ENCODE assay signal across 8 cellular contexts in genomic region chr11:83033972-83034672, GRCh38. TPM values are rescaled to one million over a fixed set of nuclear protein-coding genes. Genes with fewer than 3 reads are reported as not detected.
A peak's percentile ranks its signal among the peaks of the same experiment; 100 is the strongest.
DNase-seq lines count a peak whose midpoint lies in the region; ATAC-seq and FAIRE-seq lines count a peak whose summit lies in the region.

No MANE protein-coding gene starts in this region.

- FAIRE-seq in HTR-8/SVneo (lab: Jason Lieb, UNC): no peak

- H3K27ac Mint-ChIP-seq in stimulated activated naive B cell treated with anti-CD40 and anti-IgM and Interleukin-4, amounts not matched to agents 10 μg/mL and 1 μg/mL and 100 μg/mL, for 72 hours: peak overlapping the region; percentile 53

- no peak overlapping the region for H3K4me3 ChIP-seq in iPS-15b (ENCODE audit: low read depth, low read length)

- peaks cover 42 to 71% of the 10 kb centered on the region in 2 donors for H3K4me1 Mint-ChIP-seq in stimulated activated naive B cell treated with anti-CD40 and anti-IgM and Interleukin-4, amounts not matched to agents 10 μg/mL and 1 μg/mL and 100 μg/mL, for 72 hours

- H3K4me3 Mint-ChIP-seq in stimulated activated naive B cell treated with anti-CD40 and anti-IgM and Interleukin-4, amounts not matched to agents 10 μg/mL and 1 μg/mL and 100 μg/mL, for 72 hours: peak overlapping the region; percentile 36 to 61

- peak overlapping the region; percentile 93 for H3K27ac ChIP-seq in angular gyrus (ENCODE audit: low read depth, low read length)

- H3K9ac ChIP-seq in iPS-15b (ENCODE audit: low read depth, low read length): peak overlapping the region; percentile 68

- H3K9me3 Mint-ChIP-seq in stimulated activated naive B cell treated with anti-CD40 and anti-IgM and Interleukin-4, amounts not matched to agents 10 μg/mL and 1 μg/mL and 100 μg/mL, for 72 hours: no peaks in the 10 kb centered on the region

- no peaks in the 10 kb centered on the region for H3K9me3 ChIP-seq in iPS-15b (ENCODE audit: control insufficient read depth, insufficient read depth, low read length)

- no peaks in the 10 kb centered on the region for H3K27me3 Mint-ChIP-seq in stimulated activated naive B cell treated with anti-CD40 and anti-IgM and Interleukin-4, amounts not matched to agents 10 μg/mL and 1 μg/mL and 100 μg/mL, for 72 hours

- peaks cover 6% of the 10 kb centered on the region for H3K4me1 ChIP-seq in iPS-15b (ENCODE audit: control insufficient read depth, insufficient read depth, low read length)

- DNase-seq in DMS 273 treated with DMSO at 0.1 percent for 48 hours (lab: John Stamatoyannopoulos, UW) (peak; percentile 82), HT1080 (ENCODE audit: low read depth) (peak; percentile 57), HTR-8/SVneo (ENCODE audit: insufficient read length, low spot score) (no peak)
- DNase-seq in stimulated activated naive B cell treated with anti-CD40 and anti-IgM and Interleukin-4, amounts not matched to agents 10 μg/mL and 1 μg/mL and 100 μg/mL, for 72 hours: no peak

- H3K36me3 ChIP-seq in iPS-15b (ENCODE audit: control insufficient read depth, insufficient read depth, low read length): no peaks in the 10 kb centered on the region

- H3K27me3 ChIP-seq in iPS-15b (ENCODE audit: control insufficient read depth, insufficient read depth, low read length): no peaks in the 10 kb centered on the region

- peak in 1 of 2 donors; percentile 17 for ATAC-seq in stimulated activated naive B cell treated with anti-CD40 and anti-IgM and Interleukin-4, amounts not matched to agents 10 μg/mL and 1 μg/mL and 100 μg/mL, for 72 hours (replicated peaks)
- ATAC-seq in GM19035 (IDR thresholded peaks at IDR 0.05; ENCODE audit: unreplicated experiment) (no peak), HG02970 (IDR thresholded peaks at IDR 0.05; ENCODE audit: low FRiP score, unreplicated experiment) (no peak)

- peaks cover 30 to 43% of the 10 kb centered on the region in 2 donors for H3K36me3 Mint-ChIP-seq in stimulated activated naive B cell treated with anti-CD40 and anti-IgM and Interleukin-4, amounts not matched to agents 10 μg/mL and 1 μg/mL and 100 μg/mL, for 72 hours

RNA-seq across cellular contexts. Expression of gene RAB30, which starts 37.6 kb away (rescaled TPM):
- 3.2 and 6.0 TPM in 2 replicates for total RNA-seq in HT1080 (2014; rRNA removed; shearing (Covaris generic))
- polyA plus RNA-seq in HT1080 (2015; cell fraction: cytosol; rRNA removed): 3.8 and 4.1 TPM in 2 replicates
- 5.4 and 7.6 TPM in 2 replicates for polyA plus RNA-seq in HT1080 (2015; cell fraction: nucleus; rRNA removed)

Comparison
In these comparisons a context has a peak if more than half of its experiments do, and no peak if none do; other contexts are left out.
1. DNase-seq: peak in DMS 273 treated with DMSO at 0.1 percent for 48 hours (single experiment) and HT1080 (single experiment); none in stimulated activated naive B cell treated with anti-CD40 and anti-IgM and Interleukin-4, amounts not matched to agents 10 μg/mL and 1 μg/mL and 100 μg/mL, for 72 hours (single experiment) and HTR-8/SVneo (single experiment).